Comparison of ENCODE assay signal across 23 cellular contexts in genomic region chr2:45921921-45922320, GRCh38.
"Had no signal": no experiment of that assay in that cellular context is flagged by ENCODE, and none has a peak within 500 bp of the region (broad histone marks: within the 10 kb centered on the region; RNA-seq: fewer than 3 reads in every experiment).

No MANE protein-coding gene starts in this region.

- H3K4me1 ChIP-seq: thyroid gland had no signal

- H3K9me3 ChIP-seq: gastrocnemius medialis, mucosa of descending colon, psoas muscle, right lobe of liver, stomach, thyroid gland had no signal

- FAIRE-seq: colon, small intestine had no signal

- ATAC-seq: esophagus mucosa; mucosa of descending colon; natural killer cell treated with Interleukin-12 subunit alpha and Interleukin-12 subunit beta and Interleukin-15 and Interleukin-18, amount 100 ng/mL, for 72 hours; right lobe of liver had no signal

- DNase-seq: effector CD8-positive, alpha-beta T cell; gastrocnemius medialis; immature natural killer cell; islet precursor cell; kidney glomerular epithelial cell; mesenchymal stem cell; mucosa of descending colon; naive B cell; posterior cingulate gyrus; psoas muscle; right lobe of liver; stimulated activated CD4-positive, alpha-beta T cell treated with anti-CD3 and anti-CD28 coated beads, Interleukin-12 subunit alpha, Interleukin-12 subunit beta, amount 100 ng/mL, for 4 hours; stimulated activated CD4-positive, alpha-beta T cell treated with anti-CD3 and anti-CD28 coated beads, Interleukin-1b, Interleukin-23, amount 100 ng/mL, for 48 hours; stimulated activated CD4-positive, alpha-beta T cell treated with anti-CD3 and anti-CD28 coated beads, Interleukin-4, amount 100 ng/mL, for 1 hour; stimulated activated CD8-positive, alpha-beta memory T cell treated with anti-CD3 and anti-CD28 coated beads, Interleukin-4, amount 100 ng/mL, for 48 hours; stimulated activated naive CD4-positive, alpha-beta T cell treated with Interleukin-2 at 50 U/mL for 16 hours; stomach; thyroid gland had no signal

- H3K4me3 ChIP-seq: gastrocnemius medialis, mucosa of descending colon, psoas muscle, right lobe of liver, stomach, thyroid gland had no signal

- H3K27me3 ChIP-seq: gastrocnemius medialis, right lobe of liver, stomach, thyroid gland had no signal

- H3K27ac ChIP-seq: epithelial cell of prostate, gastrocnemius medialis, psoas muscle, right lobe of liver, stomach, thyroid gland had no signal

- H3K36me3 ChIP-seq: gastrocnemius medialis, right lobe of liver, stomach, thyroid gland had no signal
